ENCODE assay signal across 5 cellular contexts in the genomic region with DNA sequence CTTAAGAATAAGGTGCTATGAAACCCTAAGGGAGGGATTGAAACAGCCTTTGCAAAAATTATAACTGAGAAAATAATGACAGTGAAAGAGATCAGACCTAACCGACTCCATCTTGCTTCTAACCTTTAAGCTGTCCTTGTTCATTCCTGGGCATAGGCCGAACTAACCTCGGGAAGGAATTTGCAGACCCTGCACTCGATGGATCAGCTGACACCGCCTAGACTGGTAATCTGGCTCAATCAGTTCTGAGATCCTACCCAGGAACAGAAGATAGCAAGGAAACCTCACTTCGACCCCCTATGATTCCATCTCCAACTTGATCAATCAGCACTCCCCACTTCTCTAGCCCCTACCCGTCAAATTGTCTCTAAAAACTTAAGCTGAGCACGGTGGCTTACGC.
DNase-seq lines count a peak whose midpoint lies in the region; ATAC-seq, FAIRE-seq and TF ChIP-seq lines count a peak whose summit lies in the region.
"Not testable (repeated sequence)": the region's sequence is repeated elsewhere in the genome, so short reads cannot be mapped to it uniquely, and the experiment has no call there.

No MANE protein-coding gene starts in this region.

- not testable (repeated sequence) for H3K9me3 ChIP-seq in kidney (ENCODE audit: control insufficient read depth in 1 of 2, low read length in 2 of 2); spleen

- not testable (repeated sequence) for H3K36me3 Mint-ChIP-seq in chondrocyte (ENCODE audit: low read depth); osteocyte (ENCODE audit: unreplicated experiment)

- H3K9ac ChIP-seq in kidney (ENCODE audit: low read length in 2 of 2): not testable (repeated sequence)

- TF ChIP-seq POLR2A in spleen (IDR thresholded peaks at IDR 0.05): not testable (repeated sequence)

- TF ChIP-seq CTCF in chondrocyte (IDR thresholded peaks at IDR 0.05); kidney (IDR thresholded peaks at IDR 0.05; ENCODE audit: borderline replicate concordance, extremely low read depth, insufficient read depth); osteocyte (IDR thresholded peaks at IDR 0.05); spleen (IDR thresholded peaks at IDR 0.05 in 8 of 11, conservative IDR thresholded peaks at IDR 0.05 in 3 of 11): not testable (repeated sequence)

- WGBS in spleen, 5 donors: 90 to 100% (median 91%) methylated on average over 4 to 5 of the region's 9 CpGs

- H3K27me3 Mint-ChIP-seq in chondrocyte (ENCODE audit: low read depth); osteocyte (ENCODE audit: unreplicated experiment): not testable (repeated sequence)

- not testable (repeated sequence) for H3K9me3 Mint-ChIP-seq in chondrocyte (ENCODE audit: low read depth); osteocyte (ENCODE audit: unreplicated experiment)

- not testable (repeated sequence) for H3K36me3 ChIP-seq in kidney (ENCODE audit: control insufficient read depth in 1 of 2, insufficient read depth in 2 of 2, low read length in 2 of 2); spleen

- H3K4me1 Mint-ChIP-seq in chondrocyte (ENCODE audit: low read depth); osteocyte (ENCODE audit: unreplicated experiment): not testable (repeated sequence)

- not testable (repeated sequence) for H3K4me1 ChIP-seq in kidney (ENCODE audit: control insufficient read depth in 1 of 2, insufficient read depth in 1 of 2, low read depth in 1 of 2, low read length in 2 of 2); spleen

- not testable (repeated sequence) for H3K27ac ChIP-seq in kidney (ENCODE audit: low read depth in 2 of 2, low read length in 2 of 2); spleen

- not testable (repeated sequence) for H3K27me3 ChIP-seq in spleen (replicated peaks in 1 of 7)

- not testable (repeated sequence) for H3K4me3 Mint-ChIP-seq in chondrocyte (ENCODE audit: unreplicated experiment); osteocyte (ENCODE audit: unreplicated experiment)

- DNase-seq in chondrocyte (ENCODE audit: low spot score) (peak; percentile 39), Right ventricle myocardium superior (peak; percentile 1), kidney (peak; percentile 37), osteocyte (ENCODE audit: extremely low spot score, unreplicated experiment) (peak; percentile 75), spleen (peak; percentile 32)

- FAIRE-seq in kidney (lab: Jason Lieb, UNC): not testable (repeated sequence)

- not testable (repeated sequence) for H3K4me3 ChIP-seq in kidney (ENCODE audit: low read length in 2 of 2); spleen

- intact Hi-C loops in Right ventricle myocardium superior (cut with DNase I); kidney (cut with DNase I); spleen (cut with DNase I; ENCODE audit: low total_unique reads): not testable (repeated sequence)

- ATAC-seq in Right ventricle myocardium superior (ENCODE audit: poor library complexity): not testable (repeated sequence)

- H3K27ac Mint-ChIP-seq in chondrocyte (ENCODE audit: unreplicated experiment); osteocyte (ENCODE audit: unreplicated experiment): not testable (repeated sequence)

Comparison
In these comparisons a context has a peak if more than half of its experiments do, and no peak if none do; other contexts are left out.
1. DNase-seq: peak in every context shown above with its lines; median percentile 75 in osteocyte; 39 in chondrocyte; 37 in kidney; 32 in spleen; 1 in Right ventricle myocardium superior.